ENCODE assay signal across 11 cellular contexts in genomic region chr12:93536766-93537515, GRCh38.
DNase-seq lines count a peak whose midpoint lies in the region; ATAC-seq, FAIRE-seq and TF ChIP-seq lines count a peak whose summit lies in the region.
"Had no signal": no experiment of that assay in that cellular context is flagged by ENCODE, and none has a peak within 500 bp of the region (broad histone marks: within the 10 kb centered on the region; RNA-seq: fewer than 3 reads in every experiment).

No MANE protein-coding gene starts in this region.

- H3K27me3 ChIP-seq in DOHH2 (ENCODE audit: control insufficient read depth, low read length) = 0 out of 2 replicates have a peak, but pooled peaks cover 5% of the 10 kb centered on the region
- H3K27me3 ChIP-seq: SJCRH30 had no signal

- H3K4me2 ChIP-seq in DOHH2 (ENCODE audit: low read length) = peak overlapping the region; percentile 30

- peaks cover 13% of the 10 kb centered on the region for H3K4me1 ChIP-seq in DOHH2 (ENCODE audit: control insufficient read depth, low read length)
- H3K4me1 ChIP-seq: SJCRH30 had no signal

- H4K20me1 ChIP-seq in DOHH2 (ENCODE audit: control insufficient read depth, insufficient read depth, low read depth, low read length) = no peaks in the 10 kb centered on the region

- H3K27ac ChIP-seq in DOHH2 (ENCODE audit: low read depth, low read length) = peak overlapping the region; percentile 6; the same call in 1 of the 2 replicates
- H3K27ac ChIP-seq: SJCRH30 had no signal

- FAIRE-seq in D721Med (lab: Jason Lieb, UNC) = no peak

- TF ChIP-seq CTCF in DOHH2 (IDR thresholded peaks at IDR 0.05; ENCODE audit: low read depth, low read length, poor library complexity, severe bottlenecking) (no peak), D721Med (IDR thresholded peaks at IDR 0.05; ENCODE audit: insufficient read depth, missing control alignments) (no peak)

- H3K9me3 ChIP-seq in DOHH2 (ENCODE audit: control insufficient read depth, insufficient read depth, low read length) = no peaks in the 10 kb centered on the region
- H3K9me3 ChIP-seq: SJCRH30 had no signal

- DNase-seq in fibroblast of gingiva (ENCODE audit: low read depth) (peak; percentile 25), T1000 (lab: John Stamatoyannopoulos, UW) (no peak), NCI-H2107 (lab: John Stamatoyannopoulos, UW) (no peak), D721Med (ENCODE audit: insufficient read length, low spot score) (no peak)
- DNase-seq in activated CD4-positive, alpha-beta T cell treated with anti-CD3 and anti-CD28 coated beads, Interleukin-2, amount 50 U/mL, for 4 hours = no peak
- DNase-seq: hippocampal formation; SJCRH30; stimulated activated CD4-positive, alpha-beta T cell treated with anti-CD3 and anti-CD28 coated beads, Interleukin-15, amount 100 ng/mL, for 24 hours had no signal

- no peaks in the 10 kb centered on the region for H3K36me3 ChIP-seq in DOHH2 (ENCODE audit: control insufficient read depth, low read length)
- H3K36me3 ChIP-seq: SJCRH30 had no signal

- peaks cover 3% of the 10 kb centered on the region; the same call in 1 of the 2 replicates for H3F3A ChIP-seq in DOHH2 (ENCODE audit: control insufficient read depth, insufficient read depth)

- ATAC-seq in GM19372 (IDR thresholded peaks at IDR 0.05; ENCODE audit: low read depth, unreplicated experiment) = peak; percentile 65
- peak; percentile 78 for ATAC-seq in HG03097 (IDR thresholded peaks at IDR 0.05; ENCODE audit: low FRiP score, unreplicated experiment)

- H3K79me2 ChIP-seq in DOHH2 (ENCODE audit: control insufficient read depth, low read length) = no peaks in the 10 kb centered on the region

- H3K4me3 ChIP-seq in DOHH2 (ENCODE audit: low read length) = no peak overlapping the region
- H3K4me3 ChIP-seq: SJCRH30 had no signal

- no peaks in the 10 kb centered on the region for H3K9me2 ChIP-seq in DOHH2 (replicated peaks; ENCODE audit: control insufficient read depth, low read length)
